ENCODE assay signal across 19 cellular contexts in the genomic region with DNA sequence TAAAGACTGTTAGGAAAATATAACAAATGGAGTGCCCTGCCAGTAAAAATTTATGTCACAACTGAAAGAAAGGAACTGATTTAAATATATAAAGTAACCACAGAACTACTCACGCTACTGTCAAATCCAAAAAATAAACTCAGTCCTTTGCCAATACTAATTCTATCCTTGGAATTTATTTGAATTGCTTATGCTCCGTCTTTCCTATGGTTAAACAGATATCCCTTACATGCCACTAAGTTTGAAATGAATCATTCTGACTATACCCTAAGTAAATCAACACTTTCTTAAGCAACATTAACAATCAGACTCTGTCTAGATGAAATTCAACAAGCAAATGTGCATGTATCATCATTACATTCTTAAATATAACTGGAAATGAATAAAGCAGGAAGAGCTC. TPM values are rescaled to one million over a fixed set of nuclear protein-coding genes. Genes with fewer than 3 reads are reported as not detected.
A peak's percentile ranks its signal among the peaks of the same experiment; 100 is the strongest.
DNase-seq lines count a peak whose midpoint lies in the region; ATAC-seq and TF ChIP-seq lines count a peak whose summit lies in the region.
"Had no signal": no experiment of that assay in that cellular context is flagged by ENCODE, and none has a peak within 500 bp of the region (broad histone marks: within the 10 kb centered on the region; RNA-seq: fewer than 3 reads in every experiment).

No MANE protein-coding gene starts in this region.

- no peaks in the 10 kb centered on the region for H3K27me3 ChIP-seq in SK-N-SH (ENCODE audit: insufficient read depth)
- H3K27me3 ChIP-seq in osteoblast (ENCODE audit: insufficient read depth, low read length): no peaks in the 10 kb centered on the region
- H3K27me3 ChIP-seq in body of pancreas: no peaks in the 10 kb centered on the region
- H3K27me3 ChIP-seq: dorsolateral prefrontal cortex had no signal

- H3K4me3 Mint-ChIP-seq in central memory CD8-positive, alpha-beta T cell: peak overlapping the region; percentile 77

- WGBS in SK-N-SH (ENCODE audit: low lambda C conversion rate): 52% methylated on average over 2 of the region's 2 CpGs
- 44 to 54% methylated on average over 2 of the region's 2 CpGs for whole genome bisulfite sequencing in body of pancreas, 2 donors

- peaks cover 31% of the 10 kb centered on the region for H3F3A ChIP-seq in SK-N-SH (replicated peaks; ENCODE audit: insufficient read depth)

- no peak overlapping the region for H3K9ac ChIP-seq in SK-N-SH

- peaks cover 60% of the 10 kb centered on the region for H3K4me1 Mint-ChIP-seq in central memory CD8-positive, alpha-beta T cell

- DNase-seq in SK-N-SH: no peak
- DNase-seq in LHCN-M2 (ENCODE audit: low read depth): peak; percentile 22
- DNase-seq in central memory CD8-positive, alpha-beta T cell (ENCODE audit: low spot score in 2 of 2): no peak
- DNase-seq in osteoblast (ENCODE audit: insufficient read length, low spot score, missing footprints): no peak
- no peak for DNase-seq in body of pancreas
- DNase-seq in stimulated activated CD4-positive, alpha-beta T cell treated with anti-CD3 and anti-CD28 coated beads, Interleukin-4, amount 100 ng/mL, for 24 hours: no peak
- DNase-seq in NCI-H510A (lab: John Stamatoyannopoulos, UW): no peak
- DNase-seq: 8988T; activated CD8-positive, alpha-beta memory T cell treated with anti-CD3 and anti-CD28 coated beads, Interleukin-2, amount 50 U/mL, for 4 hours; COR-L47; dorsolateral prefrontal cortex; kidney; mucosa of descending colon; NCI-H2081 treated with DMSO at 0.1 percent for 48 hours; NCI-H748 treated with DMSO at 0.1 percent for 48 hours; Right ventricle myocardium superior; substantia nigra had no signal

- H3K36me3 Mint-ChIP-seq in central memory CD8-positive, alpha-beta T cell (ENCODE audit: insufficient read depth): peaks cover 42% of the 10 kb centered on the region

- H3K9me3 ChIP-seq in SK-N-SH (no peaks in the 10 kb centered on the region), osteoblast (ENCODE audit: low read depth, low read length) (no peaks in the 10 kb centered on the region), body of pancreas (no peaks in the 10 kb centered on the region)
- H3K9me3 ChIP-seq: mucosa of descending colon had no signal

- no peak for TF ChIP-seq EP300 in SK-N-SH (IDR thresholded peaks at IDR 0.05; ENCODE audit: borderline replicate concordance in 1 of 2, low read depth in 1 of 2, low read length in 1 of 2)

- H3K4me3 ChIP-seq in SK-N-SH (ENCODE audit: low read depth in 2 of 2, low read length in 1 of 2) (no peak overlapping the region), osteoblast (ENCODE audit: insufficient read depth, low read length) (no peak overlapping the region), body of pancreas (no peak overlapping the region)
- H3K4me3 ChIP-seq: dorsolateral prefrontal cortex, mucosa of descending colon had no signal

- H3K27ac ChIP-seq in SK-N-SH (ENCODE audit: low read depth in 2 of 2, low read length in 1 of 2) (peak overlapping the region in 1 of 2 experiments; percentile 4; a peak in 1 of 4 replicates), osteoblast (ENCODE audit: low read depth, low read length) (no peak overlapping the region), body of pancreas (no peak overlapping the region)
- H3K27ac ChIP-seq: dorsolateral prefrontal cortex, HL-60 had no signal

- H3K27me3 Mint-ChIP-seq in central memory CD8-positive, alpha-beta T cell: no peaks in the 10 kb centered on the region

- H3K36me3 ChIP-seq in SK-N-SH (replicated peaks in 1 of 2; ENCODE audit: control insufficient read depth in 1 of 2, insufficient read depth in 2 of 2, low read length in 1 of 2) (peaks cover 15 to 30% of the 10 kb centered on the region in 2 experiments), osteoblast (ENCODE audit: insufficient read depth, low read length) (peaks cover 6% of the 10 kb centered on the region), body of pancreas (replicated peaks in 1 of 2; ENCODE audit: insufficient read depth in 1 of 2, low read depth in 2 of 2) (no peaks in the 10 kb centered on the region)

- H3K9me3 Mint-ChIP-seq in central memory CD8-positive, alpha-beta T cell: no peaks in the 10 kb centered on the region

- no peaks in the 10 kb centered on the region for H3K9me2 ChIP-seq in SK-N-SH

- POLR2A ChIA-PET in SK-N-SH (lab: Yijun Ruan, JAX): no interaction called here

- H2AFZ ChIP-seq in SK-N-SH (ENCODE audit: low read depth) (no peak overlapping the region), osteoblast (ENCODE audit: low read length) (no peak overlapping the region)

- TF ChIP-seq RAD21 in SK-N-SH (IDR thresholded peaks at IDR 0.05; ENCODE audit: low read length): no peak

- peak overlapping the region; percentile 88 for H3K27ac Mint-ChIP-seq in central memory CD8-positive, alpha-beta T cell (ENCODE audit: low read depth)

- CTCF ChIA-PET in SK-N-SH (lab: Yijun Ruan, JAX): interaction anchor here (1.0 to 23.2 kb wide), 3 partner anchors 9 to 13 kb away, joined by 3 to 308 read pairs (median 11); a partner anchor contains a TSS

- ATAC-seq in SK-N-SH treated with all-trans-retinoic acid at 6 μM for 48 hours (peak; percentile 37; the same call in 1 of the 3 replicates), body of pancreas (no peak)
- ATAC-seq in central memory CD8-positive, alpha-beta T cell (replicated peaks; ENCODE audit: extremely low read depth, poor library complexity, severe bottlenecking): no peak
- ATAC-seq: mucosa of descending colon had no signal

- peaks cover 100% of the 10 kb centered on the region for H3K79me2 ChIP-seq in SK-N-SH (ENCODE audit: insufficient read depth)
- H3K79me2 ChIP-seq in osteoblast (ENCODE audit: insufficient read depth, low read length): peaks cover 93% of the 10 kb centered on the region

- intact Hi-C loops in body of pancreas (cut with DNase I): no loop called here

- H4K20me1 ChIP-seq in SK-N-SH (ENCODE audit: insufficient read depth) (peaks cover 96% of the 10 kb centered on the region), osteoblast (ENCODE audit: insufficient read depth, low read length) (peaks cover 69% of the 10 kb centered on the region)

- H3K4me1 ChIP-seq in SK-N-SH (ENCODE audit: control insufficient read depth in 1 of 2, insufficient read depth in 2 of 2, low read depth in 1 of 2, low read length in 1 of 2) (peaks cover under 1 to 36% of the 10 kb centered on the region in 2 experiments; a peak in 3 of 4 replicates), osteoblast (ENCODE audit: insufficient read depth, low read length) (peaks cover 22% of the 10 kb centered on the region), body of pancreas (peaks cover 15% of the 10 kb centered on the region)

- TF ChIP-seq CTCF in SK-N-SH (IDR thresholded peaks at IDR 0.05) (no peak), osteoblast (IDR thresholded peaks at IDR 0.05; ENCODE audit: extremely low read depth, low read depth, low read length) (no peak), body of pancreas (IDR thresholded peaks at IDR 0.05) (no peak)

- TF ChIP-seq POLR2A in body of pancreas (IDR thresholded peaks at IDR 0.05): no peak

- no peak overlapping the region for H3K4me2 ChIP-seq in SK-N-SH
- peak overlapping the region; percentile 24 for H3K4me2 ChIP-seq in osteoblast (ENCODE audit: insufficient read depth, low read length)

TF ChIP-seq in SK-N-SH, 30 proteins besides CTCF, POLR2A, EP300 and RAD21 (continues in another document):
- TF ChIP-seq TEAD4 (IDR thresholded peaks at IDR 0.05; ENCODE audit: borderline replicate concordance, insufficient read depth) (no peak), GATA2 (CRISPR knock-in tag; IDR thresholded peaks at IDR 0.05) (no peak), NRF1 (IDR thresholded peaks at IDR 0.05; ENCODE audit: low read depth, low read length) (no peak), JUND (IDR thresholded peaks at IDR 0.05) (no peak), RFX5 (IDR thresholded peaks at IDR 0.05; ENCODE audit: low read length) (no peak), MEF2A (IDR thresholded peaks at IDR 0.05; ENCODE audit: borderline replicate concordance, low read depth) (no peak), FOSL2 (IDR thresholded peaks at IDR 0.05; ENCODE audit: borderline replicate concordance, low read depth) (no peak), FOXM1 (IDR thresholded peaks at IDR 0.05; ENCODE audit: low read depth) (no peak), RCOR1 (IDR thresholded peaks at IDR 0.05; ENCODE audit: low read length) (no peak), ELF1 (IDR thresholded peaks at IDR 0.05) (no peak), YY1 (IDR thresholded peaks at IDR 0.05; ENCODE audit: low read depth) (no peak), GABPA (IDR thresholded peaks at IDR 0.05; ENCODE audit: low read depth) (no peak), CHD2 (IDR thresholded peaks at IDR 0.05; ENCODE audit: low read length, partially characterized antibody) (no peak), NFIC (IDR thresholded peaks at IDR 0.05; ENCODE audit: borderline replicate concordance) (no peak)
- TF ChIP-seq, protein P1, sequence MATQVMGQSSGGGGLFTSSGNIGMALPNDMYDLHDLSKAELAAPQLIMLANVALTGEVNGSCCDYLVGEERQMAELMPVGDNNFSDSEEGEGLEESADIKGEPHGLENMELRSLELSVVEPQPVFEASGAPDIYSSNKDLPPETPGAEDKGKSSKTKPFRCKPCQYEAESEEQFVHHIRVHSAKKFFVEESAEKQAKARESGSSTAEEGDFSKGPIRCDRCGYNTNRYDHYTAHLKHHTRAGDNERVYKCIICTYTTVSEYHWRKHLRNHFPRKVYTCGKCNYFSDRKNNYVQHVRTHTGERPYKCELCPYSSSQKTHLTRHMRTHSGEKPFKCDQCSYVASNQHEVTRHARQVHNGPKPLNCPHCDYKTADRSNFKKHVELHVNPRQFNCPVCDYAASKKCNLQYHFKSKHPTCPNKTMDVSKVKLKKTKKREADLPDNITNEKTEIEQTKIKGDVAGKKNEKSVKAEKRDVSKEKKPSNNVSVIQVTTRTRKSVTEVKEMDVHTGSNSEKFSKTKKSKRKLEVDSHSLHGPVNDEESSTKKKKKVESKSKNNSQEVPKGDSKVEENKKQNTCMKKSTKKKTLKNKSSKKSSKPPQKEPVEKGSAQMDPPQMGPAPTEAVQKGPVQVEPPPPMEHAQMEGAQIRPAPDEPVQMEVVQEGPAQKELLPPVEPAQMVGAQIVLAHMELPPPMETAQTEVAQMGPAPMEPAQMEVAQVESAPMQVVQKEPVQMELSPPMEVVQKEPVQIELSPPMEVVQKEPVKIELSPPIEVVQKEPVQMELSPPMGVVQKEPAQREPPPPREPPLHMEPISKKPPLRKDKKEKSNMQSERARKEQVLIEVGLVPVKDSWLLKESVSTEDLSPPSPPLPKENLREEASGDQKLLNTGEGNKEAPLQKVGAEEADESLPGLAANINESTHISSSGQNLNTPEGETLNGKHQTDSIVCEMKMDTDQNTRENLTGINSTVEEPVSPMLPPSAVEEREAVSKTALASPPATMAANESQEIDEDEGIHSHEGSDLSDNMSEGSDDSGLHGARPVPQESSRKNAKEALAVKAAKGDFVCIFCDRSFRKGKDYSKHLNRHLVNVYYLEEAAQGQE (IDR thresholded peaks at IDR 0.05; ENCODE audit: low read depth, low read length): no peak

RNA-seq across cellular contexts. Expression of a gene that starts 9.8 kb away (rescaled TPM):
- polyA plus RNA-seq in SK-N-SH (2012; rRNA removed): 24.4 and 29.8 TPM in 2 replicates
- 29.6 and 30.3 TPM in 2 replicates for polyA plus RNA-seq in SK-N-SH (2012; cell fraction: cytosol; rRNA removed)
- polyA plus RNA-seq in SK-N-SH (2012; cell fraction: nucleus; rRNA removed): 23.5 and 35.4 TPM in 2 replicates
- 54.9 and 62.6 TPM in 2 replicates for total RNA-seq in LHCN-M2 (2014; rRNA removed)
- 30.6 TPM for polyA plus RNA-seq in LHCN-M2 (2012)
- total RNA-seq in osteoblast: 46.0 and 53.9 TPM in 2 replicates
- 10 to 100 TPM; 21.8 to 22.4 TPM for total RNA-seq in body of pancreas
